ENCODE assay signal across 1 cellular context in genomic region chr4:56978750-56979303, GRCh38.
A peak's percentile ranks its signal among the peaks of the same experiment; 100 is the strongest.
TF ChIP-seq lines count a peak whose summit lies in the region.

TSS of gene POLR2B (plus strand) at chr4:56978896. CDS start at chr4:56978986, 90 bp downstream.

TF ChIP-seq in HepG2, 621 proteins besides CTCF, POLR2A, EP300 and RAD21 (continued from another document and continues in another):
- TF ChIP-seq CENPX (CRISPR knock-in tag; IDR thresholded peaks at IDR 0.05) (no peak), CEBPZ (IDR thresholded peaks at IDR 0.05; ENCODE audit: low read length) (no peak), ZNF746 (CRISPR knock-in tag; IDR thresholded peaks at IDR 0.05) (no peak), ZNF563 (CRISPR knock-in tag; IDR thresholded peaks at IDR 0.05) (no peak; the same call in 1 of the 2 replicates), TBX2 (CRISPR knock-in tag; IDR thresholded peaks at IDR 0.05; ENCODE audit: borderline replicate concordance) (no peak), ZNF205 (CRISPR knock-in tag; IDR thresholded peaks at IDR 0.05) (no peak; the same call in 1 of the 2 replicates), CREB1 (IDR thresholded peaks at IDR 0.05) (peak; percentile 64), CREB1 (CRISPR knock-in tag; IDR thresholded peaks at IDR 0.05) (peak; percentile 84), ZNF569 (CRISPR knock-in tag; IDR thresholded peaks at IDR 0.05; ENCODE audit: borderline replicate concordance) (no peak), ZHX2 (IDR thresholded peaks at IDR 0.05; ENCODE audit: low read depth) (no peak; the same call in 1 of the 2 replicates), ZHX2 (CRISPR knock-in tag; IDR thresholded peaks at IDR 0.05; ENCODE audit: borderline replicate concordance) (no peak), JARID2 (CRISPR knock-in tag; IDR thresholded peaks at IDR 0.05; ENCODE audit: insufficient replicate concordance) (no peak), KLF11 (CRISPR knock-in tag; IDR thresholded peaks at IDR 0.05) (no peak), MTA3 (CRISPR knock-in tag; IDR thresholded peaks at IDR 0.05) (no peak), HBP1 (CRISPR knock-in tag; IDR thresholded peaks at IDR 0.05; ENCODE audit: low read depth) (0 out of 2 replicates have a peak, but pooled peaks have one; percentile 50), ATF7 (IDR thresholded peaks at IDR 0.05) (no peak), ATF7 (CRISPR knock-in tag; IDR thresholded peaks at IDR 0.05) (no peak), ZBTB33 (CRISPR knock-in tag; IDR thresholded peaks at IDR 0.05) (no peak), BHLHE40 (IDR thresholded peaks at IDR 0.05; ENCODE audit: low read length) (no peak), RFXANK (CRISPR knock-in tag; IDR thresholded peaks at IDR 0.05) (no peak), ZNF597 (CRISPR knock-in tag; IDR thresholded peaks at IDR 0.05) (no peak), ZNF512B (CRISPR knock-in tag; IDR thresholded peaks at IDR 0.05; ENCODE audit: borderline replicate concordance) (no peak), ATM (IDR thresholded peaks at IDR 0.05; ENCODE audit: borderline replicate concordance) (no peak), ZNF460 (CRISPR knock-in tag; IDR thresholded peaks at IDR 0.05; ENCODE audit: borderline replicate concordance) (no peak), NFE2L1 (CRISPR knock-in tag; IDR thresholded peaks at IDR 0.05; ENCODE audit: borderline replicate concordance) (no peak), ETS1 (CRISPR knock-in tag; IDR thresholded peaks at IDR 0.05) (no peak), ZNF720 (CRISPR knock-in tag; IDR thresholded peaks at IDR 0.05) (no peak), GPBP1L1 (CRISPR knock-in tag; IDR thresholded peaks at IDR 0.05) (no peak), ZNF225 (CRISPR knock-in tag; IDR thresholded peaks at IDR 0.05) (peak; percentile 41; the same call in 1 of the 2 replicates), ZNF800 (CRISPR knock-in tag; IDR thresholded peaks at IDR 0.05) (no peak)
